9 cellular contexts compared by ENCODE assay signal in the genomic region with DNA sequence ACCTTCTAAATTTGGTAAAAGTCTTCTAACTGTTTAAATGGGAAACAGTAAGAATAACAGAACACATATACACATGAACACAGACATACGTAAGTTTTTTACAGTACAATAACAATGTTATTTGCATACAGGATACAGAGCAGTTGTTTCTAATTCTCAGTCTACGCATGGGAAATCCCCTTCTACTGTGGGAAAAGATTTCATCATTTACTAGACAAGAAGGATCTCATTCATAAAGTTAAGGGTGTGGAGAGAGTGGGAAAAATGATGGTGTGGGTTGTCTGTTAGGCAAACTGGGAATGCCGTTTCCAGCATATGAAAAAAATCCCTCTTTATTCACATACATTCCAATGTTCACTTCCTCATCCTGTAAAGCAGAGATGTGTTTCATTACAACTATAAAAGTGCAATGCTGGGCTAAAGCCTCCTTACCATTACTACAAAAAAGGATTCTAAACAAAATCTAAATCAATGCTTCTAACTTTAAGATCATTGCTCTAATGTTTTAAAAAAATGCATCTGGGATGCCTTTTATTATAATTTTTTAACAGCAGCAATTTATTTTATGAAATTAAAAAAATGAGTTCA.
DNase-seq lines count a peak whose midpoint lies in the region; ATAC-seq, FAIRE-seq and TF ChIP-seq lines count a peak whose summit lies in the region.
"Had no signal": no experiment of that assay in that cellular context is flagged by ENCODE, and none has a peak within 500 bp of the region (broad histone marks: within the 10 kb centered on the region; RNA-seq: fewer than 3 reads in every experiment).

No MANE protein-coding gene starts in this region.

- H3K4me3 ChIP-seq in BJ (ENCODE audit: low read depth, low read length): no peak overlapping the region

- FAIRE-seq in HTR-8/SVneo (lab: Jason Lieb, UNC): no peak

- H3K27me3 Mint-ChIP-seq in immature natural killer cell (ENCODE audit: low read depth in 3 of 3): peaks cover 3 to 12% (median 5%) of the 10 kb centered on the region in 3 donors

- H3K4me1 Mint-ChIP-seq in immature natural killer cell: no peaks in the 10 kb centered on the region

- no peak overlapping the region for H3K27ac Mint-ChIP-seq in immature natural killer cell
- H3K27ac Mint-ChIP-seq: T-helper 1 cell treated with Interleukin-12 subunit alpha and Interleukin-12 subunit beta and Interleukin-4 antibody, amounts not matched to agents 30 μg/mL and 1 μg/mL, for 36 hours had no signal

- DNase-seq in BJ (ENCODE audit: low read depth) (peak; percentile 9), dermis blood vessel endothelial cell (peak; percentile 50), cerebellum (ENCODE audit: low spot score) (no peak), HTR-8/SVneo (ENCODE audit: insufficient read length, low spot score) (no peak), left lobe of liver (ENCODE audit: low spot score) (no peak), immature natural killer cell (no peak)

- no peaks in the 10 kb centered on the region for H3K9me3 Mint-ChIP-seq in immature natural killer cell
- H3K9me3 Mint-ChIP-seq: T-helper 1 cell treated with Interleukin-12 subunit alpha and Interleukin-12 subunit beta and Interleukin-4 antibody, amounts not matched to agents 30 μg/mL and 1 μg/mL, for 36 hours had no signal

- H3K27me3 ChIP-seq in BJ (ENCODE audit: control insufficient read depth, insufficient read depth, low read length): no peaks in the 10 kb centered on the region

- no peaks in the 10 kb centered on the region for H3K36me3 ChIP-seq in BJ (ENCODE audit: control insufficient read depth, insufficient read depth, low read length)

- no peak overlapping the region for H3K4me3 Mint-ChIP-seq in immature natural killer cell
- H3K4me3 Mint-ChIP-seq: T-helper 1 cell treated with Interleukin-12 subunit alpha and Interleukin-12 subunit beta and Interleukin-4 antibody, amounts not matched to agents 30 μg/mL and 1 μg/mL, for 36 hours had no signal

- CTCF ChIA-PET in BJ (lab: Yijun Ruan, JAX): no interaction called here

- TF ChIP-seq CTCF in BJ (IDR thresholded peaks at IDR 0.05; ENCODE audit: insufficient read depth, low read depth, low read length): no peak

- ATAC-seq in GM19328 (IDR thresholded peaks at IDR 0.05; ENCODE audit: unreplicated experiment) (peak; percentile 95), HG03135 (IDR thresholded peaks at IDR 0.05; ENCODE audit: unreplicated experiment) (peak; percentile 92), left lobe of liver (no peak)

- H3K36me3 Mint-ChIP-seq in immature natural killer cell: no peaks in the 10 kb centered on the region

- POLR2A ChIA-PET in BJ (lab: Charles Lee): no interaction called here

Comparison
In these comparisons a context has a peak if more than half of its experiments do, and no peak if none do; other contexts are left out.
1. DNase-seq: peak in BJ (single experiment) and dermis blood vessel endothelial cell (single experiment); none in cerebellum (single experiment), HTR-8/SVneo (single experiment), left lobe of liver (single experiment) and immature natural killer cell (0 of 3).